Comparison of ENCODE assay signal across 12 cellular contexts in the genomic region with DNA sequence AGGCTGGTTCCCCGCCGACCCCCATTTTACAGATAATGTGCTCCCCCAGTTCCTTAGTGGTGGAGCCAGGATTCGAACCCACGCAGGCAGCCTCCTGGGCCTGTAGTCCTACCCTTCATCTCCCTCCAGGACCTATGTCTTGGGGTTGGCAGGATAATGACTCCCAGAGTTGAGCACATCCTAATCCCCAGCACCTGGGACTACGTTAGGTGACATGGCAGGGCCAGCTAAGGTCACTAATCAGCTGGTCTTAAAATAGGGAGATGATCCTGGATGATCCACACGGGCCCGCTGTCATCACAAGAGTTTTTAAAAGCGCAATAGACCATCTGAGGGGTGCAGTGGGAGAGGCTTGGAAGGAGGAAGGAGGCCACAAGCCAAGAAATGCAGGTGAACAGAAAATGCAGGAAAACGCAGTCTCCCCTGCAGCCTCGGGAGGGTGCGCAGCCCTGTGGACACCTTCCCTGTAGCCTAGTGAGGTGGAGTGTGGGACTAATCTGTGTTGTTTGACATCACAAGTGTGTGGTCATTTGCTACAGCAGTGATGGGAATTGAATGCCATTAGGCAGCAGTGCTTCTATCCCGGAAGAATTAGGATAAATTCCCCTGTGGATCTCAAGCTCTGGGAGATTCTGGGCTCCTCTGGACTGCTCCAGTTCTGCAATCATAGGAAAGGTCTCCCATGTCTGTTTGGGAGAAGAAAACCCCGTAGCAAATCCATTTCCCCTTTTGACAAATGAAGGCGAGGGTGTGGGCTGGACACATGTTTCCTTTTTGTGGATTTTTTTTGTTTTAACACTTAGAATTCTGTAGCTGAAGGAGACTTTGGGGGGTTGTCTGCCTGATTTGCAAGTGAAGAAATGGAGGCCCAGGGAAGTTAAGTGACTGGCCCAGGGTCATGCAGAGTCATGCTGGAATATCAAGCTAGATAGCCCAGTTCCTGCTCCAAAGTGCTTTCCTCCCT.
DNase-seq lines count a peak whose midpoint lies in the region; ATAC-seq and TF ChIP-seq lines count a peak whose summit lies in the region.
"Had no signal": no experiment of that assay in that cellular context is flagged by ENCODE, and none has a peak within 500 bp of the region (broad histone marks: within the 10 kb centered on the region; RNA-seq: fewer than 3 reads in every experiment).

No MANE protein-coding gene starts in this region.

- H2BK120ac ChIP-seq in IMR-90 (ENCODE audit: low read depth, low read length), result no peak overlapping the region

- H3K36me3 Mint-ChIP-seq in CD4-positive, alpha-beta T cell (ENCODE audit: low read depth), result peaks cover 10% of the 10 kb centered on the region
- peaks cover 28% of the 10 kb centered on the region for H3K36me3 Mint-ChIP-seq in activated naive CD8-positive, alpha-beta T cell treated with anti-CD3 and anti-CD28 coated beads, Interleukin-2, amount 10 ng/mL, durations not matched to agents 7 days and 5 days
- H3K36me3 Mint-ChIP-seq in neural crest cell (ENCODE audit: low read depth), result no peaks in the 10 kb centered on the region

- peak overlapping the region; percentile 98 for H3K27ac ChIP-seq in CD4-positive, alpha-beta T cell (ENCODE audit: low read depth, low read length)
- no peak overlapping the region for H3K27ac ChIP-seq in IMR-90 (ENCODE audit: insufficient read depth, low read length)
- H3K27ac ChIP-seq: epithelial cell of prostate had no signal

- POLR2A ChIA-PET in CD4-positive, alpha-beta T cell (lab: Charles Lee), result interaction anchor here (0.9 to 29.0 kb wide), 10 partner anchors 12 to 106 kb away, joined by 3 to 681 read pairs (median 12); no protein-coding TSS in a partner anchor
- POLR2A ChIA-PET in IMR-90 (lab: Charles Lee; ENCODE audit: unreplicated experiment), result no interaction called here
- POLR2A ChIA-PET in activated naive CD8-positive, alpha-beta T cell treated with anti-CD3 and anti-CD28 coated beads, Interleukin-2, amount 10 ng/mL, durations not matched to agents 7 days and 5 days (lab: Charles Lee), result interaction anchor here (0.6 to 14.3 kb wide), 4 partner anchors 13 to 711 kb away, joined by 3 to 241 read pairs (median 6); no protein-coding TSS in a partner anchor

- no peak for DNase-seq in CD4-positive, alpha-beta T cell
- DNase-seq in IMR-90, result no peak
- no peak for DNase-seq in activated naive CD8-positive, alpha-beta T cell treated with anti-CD3 and anti-CD28 coated beads, Interleukin-2, amount 10 ng/mL, durations not matched to agents 7 days and 5 days
- no peak for DNase-seq in neural crest cell (ENCODE audit: low read depth, low spot score)
- DNase-seq in NCI-H1436 treated with DMSO at 0.1 percent for 48 hours (lab: John Stamatoyannopoulos, UW), result no peak
- no peak for DNase-seq in NCI-H2029 (lab: John Stamatoyannopoulos, UW)
- no peak for DNase-seq in NCI-H2227 (lab: John Stamatoyannopoulos, UW; ENCODE audit: unreplicated experiment)
- DNase-seq: NCI-H1092 treated with DMSO at 0.1 percent for 48 hours, SHP77 treated with DMSO at 0.1 percent for 48 hours had no signal

- peak overlapping the region; percentile 25 for H2AK9ac ChIP-seq in IMR-90 (replicated peaks; ENCODE audit: low read depth, low read length, poor library complexity)

- no peaks in the 10 kb centered on the region for H3K9me3 Mint-ChIP-seq in CD4-positive, alpha-beta T cell
- H3K9me3 Mint-ChIP-seq in activated naive CD8-positive, alpha-beta T cell treated with anti-CD3 and anti-CD28 coated beads, Interleukin-2, amount 10 ng/mL, durations not matched to agents 7 days and 5 days, result no peaks in the 10 kb centered on the region
- H3K9me3 Mint-ChIP-seq in neural crest cell, result no peaks in the 10 kb centered on the region

- H4K20me1 ChIP-seq in IMR-90 (ENCODE audit: insufficient read depth, low read length), result peaks cover 96% of the 10 kb centered on the region

- TF ChIP-seq RAD21 in IMR-90 (IDR thresholded peaks at IDR 0.05; ENCODE audit: low read length), result no peak

- H3K4me1 Mint-ChIP-seq in CD4-positive, alpha-beta T cell (ENCODE audit: low read depth), result peaks cover 100% of the 10 kb centered on the region
- H3K4me1 Mint-ChIP-seq in activated naive CD8-positive, alpha-beta T cell treated with anti-CD3 and anti-CD28 coated beads, Interleukin-2, amount 10 ng/mL, durations not matched to agents 7 days and 5 days, result peaks cover 75% of the 10 kb centered on the region
- H3K4me1 Mint-ChIP-seq in neural crest cell, result peaks cover 75% of the 10 kb centered on the region

- H3K4ac ChIP-seq in IMR-90 (ENCODE audit: low read depth, low read length), result no peak overlapping the region

- BruUV-seq in IMR-90 (replicated peaks; lab: Mats Ljungman, UMichigan), result no TSS peak

- no peak overlapping the region for H3K4me3 ChIP-seq in IMR-90 (ENCODE audit: insufficient read depth, low read depth, low read length)
- H3K4me3 ChIP-seq: lung had no signal

- in situ Hi-C loops in IMR-90 (cut with MboI; ENCODE audit: low sequenced_read_pairs), result no loop called here

- no peak for ATAC-seq in CD4-positive, alpha-beta T cell (ENCODE audit: poor library complexity)
- ATAC-seq in IMR-90 (ENCODE audit: low read depth) (no peak), GM18502 (IDR thresholded peaks at IDR 0.05; ENCODE audit: poor library complexity, unreplicated experiment) (no peak)
- no peak for ATAC-seq in activated naive CD8-positive, alpha-beta T cell treated with anti-CD3 and anti-CD28 coated beads, Interleukin-2, amount 10 ng/mL, durations not matched to agents 7 days and 5 days (ENCODE audit: low read depth)

- no peak overlapping the region for H3K56ac ChIP-seq in IMR-90 (ENCODE audit: extremely low read depth, insufficient read depth, low read length)

- no peak overlapping the region for H2AFZ ChIP-seq in IMR-90 (replicated peaks; ENCODE audit: low read length, poor library complexity)

- no peaks in the 10 kb centered on the region for H3K9me3 ChIP-seq in CD4-positive, alpha-beta T cell (ENCODE audit: control insufficient read depth, low read length)
- no peaks in the 10 kb centered on the region for H3K9me3 ChIP-seq in IMR-90 (ENCODE audit: control insufficient read depth, insufficient read depth, low read length)

- 97% methylated on average over 5 of the region's 14 CpGs; no CpG with 5 or more reads in 1 of the 2 experiments for WGBS in IMR-90 (ENCODE audit: extremely low coverage in 2 of 2, insufficient read length in 1 of 2), 2 experiments

- no peak overlapping the region for H3K18ac ChIP-seq in IMR-90 (ENCODE audit: low read depth, low read length)

- peak overlapping the region; percentile 71 for H3K4me3 Mint-ChIP-seq in CD4-positive, alpha-beta T cell
- peak overlapping the region; percentile 72 for H3K4me3 Mint-ChIP-seq in activated naive CD8-positive, alpha-beta T cell treated with anti-CD3 and anti-CD28 coated beads, Interleukin-2, amount 10 ng/mL, durations not matched to agents 7 days and 5 days
- H3K4me3 Mint-ChIP-seq in neural crest cell, result peak overlapping the region; percentile 44

- no peak for TF ChIP-seq POLR2A in IMR-90 (IDR thresholded peaks at IDR 0.05; ENCODE audit: low read depth, low read length)

- H3K27me3 Mint-ChIP-seq in CD4-positive, alpha-beta T cell, result no peaks in the 10 kb centered on the region
- H3K27me3 Mint-ChIP-seq in activated naive CD8-positive, alpha-beta T cell treated with anti-CD3 and anti-CD28 coated beads, Interleukin-2, amount 10 ng/mL, durations not matched to agents 7 days and 5 days, result no peaks in the 10 kb centered on the region
- no peaks in the 10 kb centered on the region for H3K27me3 Mint-ChIP-seq in neural crest cell (ENCODE audit: low read depth)

- TF ChIP-seq CTCF in CD4-positive, alpha-beta T cell (IDR thresholded peaks at IDR 0.05), result no peak
- TF ChIP-seq CTCF in IMR-90 (conservative IDR thresholded peaks at IDR 0.05; ENCODE audit: low read depth, low read length), result no peak
- TF ChIP-seq CTCF in neural crest cell (conservative IDR thresholded peaks at IDR 0.05), result no peak

- no peak overlapping the region for H3K4me2 ChIP-seq in IMR-90 (ENCODE audit: low read depth, low read length)

- intact Hi-C loops in CD4-positive, alpha-beta T cell (cut with DNase I, micrococcal nuclease), result no loop called here
- intact Hi-C loops in IMR-90 (cut with micrococcal nuclease), result no loop called here

- H3K4me1 ChIP-seq in IMR-90 (ENCODE audit: control insufficient read depth, insufficient read depth, low read length), result peaks cover 51% of the 10 kb centered on the region

- H2BK15ac ChIP-seq in IMR-90 (ENCODE audit: low read depth, low read length), result no peak overlapping the region

- peak overlapping the region; percentile 35; the same call in 1 of the 2 replicates for H3K23ac ChIP-seq in IMR-90 (ENCODE audit: low read depth, low read length)

- peaks cover 28% of the 10 kb centered on the region for H3K9me1 ChIP-seq in IMR-90 (ENCODE audit: insufficient read depth, low read length)

- 0 out of 2 replicates have a peak overlapping the region, but pooled peaks have one; percentile 53 for H2AK5ac ChIP-seq in IMR-90 (ENCODE audit: low read depth, low read length)

- dilution Hi-C loops in IMR-90 (cut with HindIII; ENCODE audit: low sequenced_read_pairs, unreplicated experiment), result no loop called here

- peak overlapping the region in 1 of 2 experiments; percentile 4; a peak in 1 of 4 replicates for H4K8ac ChIP-seq in IMR-90 (ENCODE audit: low read depth in 2 of 2, low read length in 2 of 2)

- no peaks in the 10 kb centered on the region for H3K27me3 ChIP-seq in CD4-positive, alpha-beta T cell (ENCODE audit: control insufficient read depth, insufficient read depth, low read length)
- no peaks in the 10 kb centered on the region for H3K27me3 ChIP-seq in IMR-90 (ENCODE audit: control insufficient read depth, insufficient read depth, low read length)

- H2BK20ac ChIP-seq in IMR-90 (ENCODE audit: low read depth, low read length), result no peak overlapping the region

- H2BK5ac ChIP-seq in IMR-90 (ENCODE audit: low read depth, low read length, poor library complexity, severe bottlenecking), result no peak overlapping the region

- CTCF ChIA-PET in CD4-positive, alpha-beta T cell (lab: Charles Lee), result interaction anchor here (0.9 to 3.6 kb wide), 5 partner anchors 9 to 45 kb away, joined by 3 to 32 read pairs (median 4); no protein-coding TSS in a partner anchor
- CTCF ChIA-PET in IMR-90 (lab: Yijun Ruan, JAX), result no interaction called here

- peaks cover 55 to 94% of the 10 kb centered on the region in 2 experiments for H3K79me1 ChIP-seq in IMR-90 (ENCODE audit: low read depth in 1 of 2, low read length in 2 of 2)

- H3K27ac Mint-ChIP-seq in CD4-positive, alpha-beta T cell, result peak overlapping the region; percentile 93
- peak overlapping the region; percentile 90 for H3K27ac Mint-ChIP-seq in activated naive CD8-positive, alpha-beta T cell treated with anti-CD3 and anti-CD28 coated beads, Interleukin-2, amount 10 ng/mL, durations not matched to agents 7 days and 5 days
- peak overlapping the region; percentile 27 for H3K27ac Mint-ChIP-seq in neural crest cell (ENCODE audit: unreplicated experiment)

- no peak overlapping the region for H3K14ac ChIP-seq in IMR-90 (replicated peaks; ENCODE audit: low read depth, low read length)

- no peak overlapping the region for H4K91ac ChIP-seq in IMR-90 (ENCODE audit: insufficient read depth, low read depth, low read length)

- no peak overlapping the region for H4K5ac ChIP-seq in IMR-90 (ENCODE audit: low read depth, low read length)

- no peak overlapping the region for H3K9ac ChIP-seq in IMR-90 (ENCODE audit: low read depth, low read length)

- peaks cover 14% of the 10 kb centered on the region; the same call in 1 of the 2 replicates for H3K36me3 ChIP-seq in IMR-90 (ENCODE audit: control insufficient read depth, insufficient read depth, low read length)

Comparison
In these comparisons a context has a peak if more than half of its experiments do, and no peak if none do; other contexts are left out.
1. H3K27ac Mint-ChIP-seq: peak in every context shown above with its lines; median percentile 93 in CD4-positive, alpha-beta T cell; 90 in activated naive CD8-positive, alpha-beta T cell treated with anti-CD3 and anti-CD28 coated beads, Interleukin-2, amount 10 ng/mL, durations not matched to agents 7 days and 5 days; 27 in neural crest cell.